Comparison of ENCODE assay signal across 1 cellular context in genomic region chr17:81912441-81913309, GRCh38.
TF ChIP-seq lines count a peak whose summit lies in the region.

No MANE protein-coding gene starts in this region.

TF ChIP-seq in HCT116, 20 proteins besides CTCF, POLR2A, EP300 and RAD21:
- TF ChIP-seq, protein P1, sequence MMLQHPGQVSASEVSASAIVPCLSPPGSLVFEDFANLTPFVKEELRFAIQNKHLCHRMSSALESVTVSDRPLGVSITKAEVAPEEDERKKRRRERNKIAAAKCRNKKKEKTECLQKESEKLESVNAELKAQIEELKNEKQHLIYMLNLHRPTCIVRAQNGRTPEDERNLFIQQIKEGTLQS (IDR thresholded peaks at IDR 0.05): no peak
- TF ChIP-seq SRF (IDR thresholded peaks at IDR 0.05; ENCODE audit: low read depth) (no peak), ZBTB33 (IDR thresholded peaks at IDR 0.05; ENCODE audit: extremely low read depth, insufficient replicate concordance, low read length) (no peak), YY1 (IDR thresholded peaks at IDR 0.05; ENCODE audit: extremely low read depth, insufficient replicate concordance, low read depth, low read length) (peak; percentile 62), SIN3A (IDR thresholded peaks at IDR 0.05; ENCODE audit: low read depth) (peak; percentile 65; the same call in 1 of the 2 replicates), SP1 (IDR thresholded peaks at IDR 0.05; ENCODE audit: low read depth) (peak; percentile 93), POLR2AphosphoS5 (IDR thresholded peaks at IDR 0.05; ENCODE audit: low read depth, low read length) (peak; percentile 65)
- TF ChIP-seq, protein P2, sequence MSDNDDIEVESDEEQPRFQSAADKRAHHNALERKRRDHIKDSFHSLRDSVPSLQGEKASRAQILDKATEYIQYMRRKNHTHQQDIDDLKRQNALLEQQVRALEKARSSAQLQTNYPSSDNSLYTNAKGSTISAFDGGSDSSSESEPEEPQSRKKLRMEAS (IDR thresholded peaks at IDR 0.05): peak; percentile 87
TF ChIP-seq in HCT116: peak in this region for 5.
